In the genomic region with DNA sequence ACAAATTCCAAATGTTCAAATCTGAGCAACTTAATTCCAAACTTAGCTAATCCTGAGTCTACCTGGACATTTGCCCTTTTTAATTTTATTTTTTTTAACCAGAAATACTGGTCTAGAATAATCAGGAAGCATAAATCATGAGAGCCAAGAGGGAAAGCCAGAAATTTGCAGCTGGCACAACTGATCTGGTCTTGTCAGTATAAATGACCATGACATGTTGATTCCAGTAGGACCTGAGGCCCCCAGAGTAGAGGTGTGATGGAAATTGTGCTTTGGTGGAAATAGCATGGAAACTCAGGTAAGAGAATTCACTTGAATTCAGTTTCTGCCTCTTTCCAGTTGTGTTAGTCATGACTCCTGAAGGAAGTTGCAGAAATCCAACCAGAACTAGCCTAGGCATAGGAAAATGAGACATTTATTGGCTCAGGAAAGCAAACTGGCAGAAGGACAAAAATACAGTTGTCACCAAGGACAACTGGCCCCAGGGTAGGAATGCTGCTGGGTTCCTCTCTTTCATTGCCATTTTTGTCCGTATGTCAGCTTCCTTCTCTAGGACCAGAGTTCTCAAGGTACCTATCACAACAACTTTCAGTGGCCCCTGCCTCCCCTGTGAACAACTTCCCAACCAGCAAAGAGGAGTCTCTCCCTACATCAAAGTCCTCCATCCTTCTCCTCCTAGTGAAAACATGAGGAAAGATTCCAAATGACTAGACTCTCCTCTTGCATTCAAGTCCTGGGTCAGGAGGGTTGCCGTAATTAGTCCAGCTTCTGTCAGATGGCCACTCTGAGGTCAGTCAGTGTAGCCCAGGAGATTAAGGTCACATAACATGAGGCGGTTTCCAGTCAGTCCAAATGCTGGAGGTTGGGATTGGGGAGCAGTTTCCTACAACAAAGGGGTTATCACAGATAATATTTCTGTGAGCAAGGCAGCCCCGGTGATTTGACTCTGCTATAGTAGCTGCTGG, we compare ENCODE assay signal across 2 cellular contexts.
TF ChIP-seq lines count a peak whose summit lies in the region.

No MANE protein-coding gene starts in this region.

TF ChIP-seq in A549, 52 proteins besides CTCF, POLR2A, EP300 and RAD21 (continued from another document):
- TF ChIP-seq FOSL2 (IDR thresholded peaks at IDR 0.05) (no peak), FOSL2 (CRISPR knock-in tag; IDR thresholded peaks at IDR 0.05) (no peak), CHD2 (IDR thresholded peaks at IDR 0.05; ENCODE audit: low read length, partially characterized antibody) (no peak), TFCP2L1 (CRISPR knock-in tag; IDR thresholded peaks at IDR 0.05) (no peak), CEBPB (IDR thresholded peaks at IDR 0.05) (no peak), NPAS2 (CRISPR knock-in tag; IDR thresholded peaks at IDR 0.05; ENCODE audit: borderline replicate concordance) (no peak), ESRRA (IDR thresholded peaks at IDR 0.05; ENCODE audit: borderline replicate concordance, low read length) (no peak), FOSB (CRISPR knock-in tag; IDR thresholded peaks at IDR 0.05) (no peak), CBX8 (IDR thresholded peaks at IDR 0.05) (no peak), TP53 (CRISPR knock-in tag; IDR thresholded peaks at IDR 0.05) (no peak), NR3C1 (IDR thresholded peaks at IDR 0.05) (no peak), NFE2L2 (conservative IDR thresholded peaks at IDR 0.05; ENCODE audit: low read length) (no peak), RCOR1 (IDR thresholded peaks at IDR 0.05; ENCODE audit: low read depth, low read length) (no peak), HEYL (CRISPR knock-in tag; IDR thresholded peaks at IDR 0.05) (no peak), GATA3 (IDR thresholded peaks at IDR 0.05; ENCODE audit: borderline replicate concordance) (no peak), ZFP36 (IDR thresholded peaks at IDR 0.05; ENCODE audit: borderline replicate concordance, partially characterized antibody) (no peak)
- TF ChIP-seq, protein P1, sequence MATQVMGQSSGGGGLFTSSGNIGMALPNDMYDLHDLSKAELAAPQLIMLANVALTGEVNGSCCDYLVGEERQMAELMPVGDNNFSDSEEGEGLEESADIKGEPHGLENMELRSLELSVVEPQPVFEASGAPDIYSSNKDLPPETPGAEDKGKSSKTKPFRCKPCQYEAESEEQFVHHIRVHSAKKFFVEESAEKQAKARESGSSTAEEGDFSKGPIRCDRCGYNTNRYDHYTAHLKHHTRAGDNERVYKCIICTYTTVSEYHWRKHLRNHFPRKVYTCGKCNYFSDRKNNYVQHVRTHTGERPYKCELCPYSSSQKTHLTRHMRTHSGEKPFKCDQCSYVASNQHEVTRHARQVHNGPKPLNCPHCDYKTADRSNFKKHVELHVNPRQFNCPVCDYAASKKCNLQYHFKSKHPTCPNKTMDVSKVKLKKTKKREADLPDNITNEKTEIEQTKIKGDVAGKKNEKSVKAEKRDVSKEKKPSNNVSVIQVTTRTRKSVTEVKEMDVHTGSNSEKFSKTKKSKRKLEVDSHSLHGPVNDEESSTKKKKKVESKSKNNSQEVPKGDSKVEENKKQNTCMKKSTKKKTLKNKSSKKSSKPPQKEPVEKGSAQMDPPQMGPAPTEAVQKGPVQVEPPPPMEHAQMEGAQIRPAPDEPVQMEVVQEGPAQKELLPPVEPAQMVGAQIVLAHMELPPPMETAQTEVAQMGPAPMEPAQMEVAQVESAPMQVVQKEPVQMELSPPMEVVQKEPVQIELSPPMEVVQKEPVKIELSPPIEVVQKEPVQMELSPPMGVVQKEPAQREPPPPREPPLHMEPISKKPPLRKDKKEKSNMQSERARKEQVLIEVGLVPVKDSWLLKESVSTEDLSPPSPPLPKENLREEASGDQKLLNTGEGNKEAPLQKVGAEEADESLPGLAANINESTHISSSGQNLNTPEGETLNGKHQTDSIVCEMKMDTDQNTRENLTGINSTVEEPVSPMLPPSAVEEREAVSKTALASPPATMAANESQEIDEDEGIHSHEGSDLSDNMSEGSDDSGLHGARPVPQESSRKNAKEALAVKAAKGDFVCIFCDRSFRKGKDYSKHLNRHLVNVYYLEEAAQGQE (IDR thresholded peaks at IDR 0.05): no peak
- TF ChIP-seq, protein P2, sequence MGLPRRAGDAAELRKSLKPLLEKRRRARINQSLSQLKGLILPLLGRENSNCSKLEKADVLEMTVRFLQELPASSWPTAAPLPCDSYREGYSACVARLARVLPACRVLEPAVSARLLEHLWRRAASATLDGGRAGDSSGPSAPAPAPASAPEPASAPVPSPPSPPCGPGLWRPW (IDR thresholded peaks at IDR 0.05): no peak
- TF ChIP-seq, protein P3, sequence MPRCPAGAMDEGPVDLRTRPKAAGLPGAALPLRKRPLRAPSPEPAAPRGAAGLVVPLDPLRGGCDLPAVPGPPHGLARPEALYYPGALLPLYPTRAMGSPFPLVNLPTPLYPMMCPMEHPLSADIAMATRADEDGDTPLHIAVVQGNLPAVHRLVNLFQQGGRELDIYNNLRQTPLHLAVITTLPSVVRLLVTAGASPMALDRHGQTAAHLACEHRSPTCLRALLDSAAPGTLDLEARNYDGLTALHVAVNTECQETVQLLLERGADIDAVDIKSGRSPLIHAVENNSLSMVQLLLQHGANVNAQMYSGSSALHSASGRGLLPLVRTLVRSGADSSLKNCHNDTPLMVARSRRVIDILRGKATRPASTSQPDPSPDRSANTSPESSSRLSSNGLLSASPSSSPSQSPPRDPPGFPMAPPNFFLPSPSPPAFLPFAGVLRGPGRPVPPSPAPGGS (IDR thresholded peaks at IDR 0.05): no peak
- TF ChIP-seq, protein P4, sequence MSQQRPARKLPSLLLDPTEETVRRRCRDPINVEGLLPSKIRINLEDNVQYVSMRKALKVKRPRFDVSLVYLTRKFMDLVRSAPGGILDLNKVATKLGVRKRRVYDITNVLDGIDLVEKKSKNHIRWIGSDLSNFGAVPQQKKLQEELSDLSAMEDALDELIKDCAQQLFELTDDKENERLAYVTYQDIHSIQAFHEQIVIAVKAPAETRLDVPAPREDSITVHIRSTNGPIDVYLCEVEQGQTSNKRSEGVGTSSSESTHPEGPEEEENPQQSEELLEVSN (IDR thresholded peaks at IDR 0.05; ENCODE audit: borderline replicate concordance, low read depth): no peak

TF ChIP-seq in HCT116, 20 proteins besides CTCF, POLR2A, EP300 and RAD21 (continued from another document):
- no peak for TF ChIP-seq SIN3A (IDR thresholded peaks at IDR 0.05; ENCODE audit: low read depth)
- TF ChIP-seq POLR2AphosphoS5 (IDR thresholded peaks at IDR 0.05; ENCODE audit: low read depth, low read length): no peak
- TF ChIP-seq ZNF274 (IDR thresholded peaks at IDR 0.05; ENCODE audit: low read depth, low read length): no peak
- TF ChIP-seq JUND (IDR thresholded peaks at IDR 0.05): no peak
- TF ChIP-seq FOSL1 (IDR thresholded peaks at IDR 0.05; ENCODE audit: low read depth): no peak
- TF ChIP-seq, protein P5, sequence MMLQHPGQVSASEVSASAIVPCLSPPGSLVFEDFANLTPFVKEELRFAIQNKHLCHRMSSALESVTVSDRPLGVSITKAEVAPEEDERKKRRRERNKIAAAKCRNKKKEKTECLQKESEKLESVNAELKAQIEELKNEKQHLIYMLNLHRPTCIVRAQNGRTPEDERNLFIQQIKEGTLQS (IDR thresholded peaks at IDR 0.05): no peak
- no peak for TF ChIP-seq SRF (IDR thresholded peaks at IDR 0.05; ENCODE audit: low read depth)
- no peak for TF ChIP-seq SP1 (IDR thresholded peaks at IDR 0.05; ENCODE audit: low read depth)
- TF ChIP-seq CBX3 (IDR thresholded peaks at IDR 0.05; ENCODE audit: low read depth): no peak
- TF ChIP-seq YY1 (IDR thresholded peaks at IDR 0.05; ENCODE audit: extremely low read depth, insufficient replicate concordance, low read depth, low read length): no peak
- no peak for TF ChIP-seq EZH2phosphoT487 (IDR thresholded peaks at IDR 0.05; ENCODE audit: borderline replicate concordance)
